1 cellular context compared by ENCODE assay signal in the genomic region with DNA sequence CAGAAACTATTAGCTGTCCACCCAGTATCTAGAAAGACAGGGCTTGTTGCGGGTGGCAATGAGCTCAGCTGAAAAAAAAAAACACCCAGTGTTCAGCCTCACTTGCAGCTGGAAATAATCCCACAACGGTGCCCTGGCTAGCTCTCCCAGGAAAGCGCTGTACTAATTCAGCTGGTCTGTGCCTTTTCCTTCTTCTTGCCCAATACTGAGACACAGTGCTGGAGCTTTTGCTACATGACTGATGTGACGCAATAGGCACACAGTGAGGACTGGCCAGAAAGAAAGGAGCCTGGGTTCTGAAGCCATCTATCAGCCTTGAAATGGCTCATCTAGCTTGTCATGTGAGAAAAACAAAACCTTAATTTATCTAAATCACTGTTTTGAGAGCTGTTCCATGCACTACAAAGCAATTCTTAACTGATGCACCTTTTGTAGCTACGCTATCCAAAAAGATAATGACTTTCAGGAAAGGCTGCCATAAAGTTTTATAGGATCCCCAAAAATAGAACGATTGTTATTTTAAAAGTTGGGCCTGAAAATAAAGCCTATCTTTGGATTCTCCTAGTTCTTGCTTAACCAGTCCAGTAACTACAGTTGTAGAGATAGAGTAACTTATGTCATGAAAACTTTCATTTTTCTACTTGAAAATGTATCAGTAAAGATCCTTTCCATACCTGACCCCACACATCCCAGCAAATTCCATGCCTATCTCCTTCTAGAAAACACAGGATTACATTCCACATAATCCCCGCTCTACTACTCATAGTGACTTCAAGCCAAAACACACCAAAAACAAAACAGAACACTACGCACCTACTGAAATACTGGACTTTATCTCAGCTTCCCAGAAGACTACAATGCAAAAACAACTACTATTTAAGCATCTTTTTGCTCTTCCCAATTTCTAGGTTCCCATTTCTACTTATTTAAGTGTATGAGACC.
TF ChIP-seq lines count a peak whose summit lies in the region.

No MANE protein-coding gene starts in this region.

TF ChIP-seq in HepG2, 621 proteins besides CTCF, POLR2A, EP300 and RAD21 (continued from another document and continues in another):
- no peak for TF ChIP-seq ARID4A (CRISPR knock-in tag; IDR thresholded peaks at IDR 0.05; ENCODE audit: borderline replicate concordance)
- TF ChIP-seq, protein P1, sequence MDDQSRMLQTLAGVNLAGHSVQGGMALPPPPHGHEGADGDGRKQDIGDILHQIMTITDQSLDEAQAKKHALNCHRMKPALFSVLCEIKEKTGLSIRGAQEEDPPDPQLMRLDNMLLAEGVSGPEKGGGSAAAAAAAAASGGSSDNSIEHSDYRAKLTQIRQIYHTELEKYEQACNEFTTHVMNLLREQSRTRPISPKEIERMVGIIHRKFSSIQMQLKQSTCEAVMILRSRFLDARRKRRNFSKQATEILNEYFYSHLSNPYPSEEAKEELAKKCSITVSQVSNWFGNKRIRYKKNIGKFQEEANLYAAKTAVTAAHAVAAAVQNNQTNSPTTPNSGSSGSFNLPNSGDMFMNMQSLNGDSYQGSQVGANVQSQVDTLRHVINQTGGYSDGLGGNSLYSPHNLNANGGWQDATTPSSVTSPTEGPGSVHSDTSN (CRISPR knock-in tag; IDR thresholded peaks at IDR 0.05; ENCODE audit: borderline replicate concordance) = no peak
- TF ChIP-seq AGO2 (optimal IDR thresholded peaks at IDR 0.05; ENCODE audit: low read depth, low read length) = no peak
- no peak for TF ChIP-seq ZNF550 (CRISPR knock-in tag; IDR thresholded peaks at IDR 0.05; ENCODE audit: borderline replicate concordance)
- TF ChIP-seq, protein P2, sequence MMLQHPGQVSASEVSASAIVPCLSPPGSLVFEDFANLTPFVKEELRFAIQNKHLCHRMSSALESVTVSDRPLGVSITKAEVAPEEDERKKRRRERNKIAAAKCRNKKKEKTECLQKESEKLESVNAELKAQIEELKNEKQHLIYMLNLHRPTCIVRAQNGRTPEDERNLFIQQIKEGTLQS (CRISPR knock-in tag; IDR thresholded peaks at IDR 0.05) = peak; percentile 77
- TF ChIP-seq, protein P3, sequence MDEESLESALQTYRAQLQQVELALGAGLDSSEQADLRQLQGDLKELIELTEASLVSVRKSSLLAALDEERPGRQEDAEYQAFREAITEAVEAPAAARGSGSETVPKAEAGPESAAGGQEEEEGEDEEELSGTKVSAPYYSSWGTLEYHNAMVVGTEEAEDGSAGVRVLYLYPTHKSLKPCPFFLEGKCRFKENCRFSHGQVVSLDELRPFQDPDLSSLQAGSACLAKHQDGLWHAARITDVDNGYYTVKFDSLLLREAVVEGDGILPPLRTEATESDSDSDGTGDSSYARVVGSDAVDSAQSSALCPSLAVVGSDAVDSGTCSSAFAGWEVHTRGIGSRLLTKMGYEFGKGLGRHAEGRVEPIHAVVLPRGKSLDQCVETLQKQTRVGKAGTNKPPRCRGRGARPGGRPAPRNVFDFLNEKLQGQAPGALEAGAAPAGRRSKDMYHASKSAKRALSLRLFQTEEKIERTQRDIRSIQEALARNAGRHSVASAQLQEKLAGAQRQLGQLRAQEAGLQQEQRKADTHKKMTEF (CRISPR knock-in tag; IDR thresholded peaks at IDR 0.05) = peak; percentile 28; the same call in 1 of the 2 replicates
- TF ChIP-seq NCOA5 (CRISPR knock-in tag; IDR thresholded peaks at IDR 0.05) = no peak
- TF ChIP-seq ZNF224 (CRISPR knock-in tag; IDR thresholded peaks at IDR 0.05) = no peak
- TF ChIP-seq ZNF670 (CRISPR knock-in tag; IDR thresholded peaks at IDR 0.05; ENCODE audit: borderline replicate concordance) = no peak
- TF ChIP-seq ZNF652 (CRISPR knock-in tag; IDR thresholded peaks at IDR 0.05; ENCODE audit: borderline replicate concordance, low read depth) = no peak
- TF ChIP-seq, protein P4, sequence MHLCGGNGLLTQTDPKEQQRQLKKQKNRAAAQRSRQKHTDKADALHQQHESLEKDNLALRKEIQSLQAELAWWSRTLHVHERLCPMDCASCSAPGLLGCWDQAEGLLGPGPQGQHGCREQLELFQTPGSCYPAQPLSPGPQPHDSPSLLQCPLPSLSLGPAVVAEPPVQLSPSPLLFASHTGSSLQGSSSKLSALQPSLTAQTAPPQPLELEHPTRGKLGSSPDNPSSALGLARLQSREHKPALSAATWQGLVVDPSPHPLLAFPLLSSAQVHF (CRISPR knock-in tag; IDR thresholded peaks at IDR 0.05) = no peak
- TF ChIP-seq DDIT3 (CRISPR knock-in tag; IDR thresholded peaks at IDR 0.05) = no peak
- TF ChIP-seq ZNF441 (CRISPR knock-in tag; IDR thresholded peaks at IDR 0.05; ENCODE audit: borderline replicate concordance) = no peak
- no peak for TF ChIP-seq MED8 (CRISPR knock-in tag; IDR thresholded peaks at IDR 0.05; ENCODE audit: insufficient replicate concordance)
- TF ChIP-seq KLF16 (CRISPR knock-in tag; IDR thresholded peaks at IDR 0.05) = peak in 1 of 2 experiments; percentile 19; a peak in 1 of 4 replicates
- no peak for TF ChIP-seq POLR2G (IDR thresholded peaks at IDR 0.05; ENCODE audit: low read depth, low read length)
- 0 out of 2 replicates have a peak, but pooled peaks have one; percentile 29 for TF ChIP-seq ELF1 (CRISPR knock-in tag; IDR thresholded peaks at IDR 0.05)
- TF ChIP-seq, protein P5, sequence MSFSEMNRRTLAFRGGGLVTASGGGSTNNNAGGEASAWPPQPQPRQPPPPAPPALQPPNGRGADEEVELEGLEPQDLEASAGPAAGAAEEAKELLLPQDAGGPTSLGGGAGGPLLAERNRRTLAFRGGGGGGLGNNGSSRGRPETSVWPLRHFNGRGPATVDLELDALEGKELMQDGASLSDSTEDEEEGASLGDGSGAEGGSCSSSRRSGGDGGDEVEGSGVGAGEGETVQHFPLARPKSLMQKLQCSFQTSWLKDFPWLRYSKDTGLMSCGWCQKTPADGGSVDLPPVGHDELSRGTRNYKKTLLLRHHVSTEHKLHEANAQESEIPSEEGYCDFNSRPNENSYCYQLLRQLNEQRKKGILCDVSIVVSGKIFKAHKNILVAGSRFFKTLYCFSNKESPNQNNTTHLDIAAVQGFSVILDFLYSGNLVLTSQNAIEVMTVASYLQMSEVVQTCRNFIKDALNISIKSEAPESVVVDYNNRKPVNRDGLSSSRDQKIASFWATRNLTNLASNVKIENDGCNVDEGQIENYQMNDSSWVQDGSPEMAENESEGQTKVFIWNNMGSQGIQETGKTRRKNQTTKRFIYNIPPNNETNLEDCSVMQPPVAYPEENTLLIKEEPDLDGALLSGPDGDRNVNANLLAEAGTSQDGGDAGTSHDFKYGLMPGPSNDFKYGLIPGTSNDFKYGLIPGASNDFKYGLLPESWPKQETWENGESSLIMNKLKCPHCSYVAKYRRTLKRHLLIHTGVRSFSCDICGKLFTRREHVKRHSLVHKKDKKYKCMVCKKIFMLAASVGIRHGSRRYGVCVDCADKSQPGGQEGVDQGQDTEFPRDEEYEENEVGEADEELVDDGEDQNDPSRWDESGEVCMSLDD (CRISPR knock-in tag; IDR thresholded peaks at IDR 0.05; ENCODE audit: borderline replicate concordance) = no peak
- TF ChIP-seq NKX3-1 (CRISPR knock-in tag; IDR thresholded peaks at IDR 0.05) = no peak
- TF ChIP-seq ZNF674 (CRISPR knock-in tag; IDR thresholded peaks at IDR 0.05; ENCODE audit: low read depth) = no peak
- TF ChIP-seq ZFYVE20 (CRISPR knock-in tag; IDR thresholded peaks at IDR 0.05; ENCODE audit: borderline replicate concordance, low read depth) = no peak
- TF ChIP-seq KLF6 (CRISPR knock-in tag; IDR thresholded peaks at IDR 0.05) = no peak
- TF ChIP-seq IKZF4 (CRISPR knock-in tag; IDR thresholded peaks at IDR 0.05; ENCODE audit: borderline replicate concordance, low read depth, not compliant biosample characterization) = no peak
- no peak for TF ChIP-seq NCOR1 (IDR thresholded peaks at IDR 0.05; ENCODE audit: borderline replicate concordance, low read length)
- TF ChIP-seq ZNF574 (CRISPR knock-in tag; IDR thresholded peaks at IDR 0.05) = 0 out of 2 replicates have a peak, but pooled peaks have one; percentile 17
- no peak for TF ChIP-seq ZNF749 (CRISPR knock-in tag; IDR thresholded peaks at IDR 0.05; ENCODE audit: borderline replicate concordance)
- no peak for TF ChIP-seq GLI4 (CRISPR knock-in tag; IDR thresholded peaks at IDR 0.05; ENCODE audit: borderline replicate concordance)
- TF ChIP-seq SIX4 (CRISPR knock-in tag; IDR thresholded peaks at IDR 0.05) = no peak
- TF ChIP-seq RBM39 (IDR thresholded peaks at IDR 0.05; ENCODE audit: low read depth, low read length, poor library complexity, severe bottlenecking) = no peak
- no peak for TF ChIP-seq ZNF629 (CRISPR knock-in tag; conservative IDR thresholded peaks at IDR 0.05)
- TF ChIP-seq MAFK (conservative IDR thresholded peaks at IDR 0.05 in 1 of 2, IDR thresholded peaks at IDR 0.05 in 1 of 2; ENCODE audit: low read length in 2 of 2) = no peak
- no peak for TF ChIP-seq MAFG (CRISPR knock-in tag; IDR thresholded peaks at IDR 0.05)
- no peak for TF ChIP-seq SIN3B (IDR thresholded peaks at IDR 0.05; ENCODE audit: low read length)
- TF ChIP-seq ZNF782 (CRISPR knock-in tag; IDR thresholded peaks at IDR 0.05; ENCODE audit: borderline replicate concordance) = no peak
- 0 out of 2 replicates have a peak, but pooled peaks have one; percentile 59 for TF ChIP-seq RBAK (CRISPR knock-in tag; IDR thresholded peaks at IDR 0.05)
- no peak for TF ChIP-seq ZNF207 (IDR thresholded peaks at IDR 0.05; ENCODE audit: borderline replicate concordance)
- no peak for TF ChIP-seq PAF1 (CRISPR knock-in tag; IDR thresholded peaks at IDR 0.05)
- TF ChIP-seq ZNF713 (CRISPR knock-in tag; IDR thresholded peaks at IDR 0.05) = no peak
- peak; percentile 65 for TF ChIP-seq ZNF12 (CRISPR knock-in tag; IDR thresholded peaks at IDR 0.05)
- TF ChIP-seq ZNF720 (CRISPR knock-in tag; IDR thresholded peaks at IDR 0.05) = no peak
- no peak for TF ChIP-seq ZNF724P (CRISPR knock-in tag; IDR thresholded peaks at IDR 0.05; ENCODE audit: borderline replicate concordance)
- no peak for TF ChIP-seq KLF9 (CRISPR knock-in tag; IDR thresholded peaks at IDR 0.05; ENCODE audit: low read depth)
- TF ChIP-seq ZNF225 (CRISPR knock-in tag; IDR thresholded peaks at IDR 0.05) = no peak
- no peak for TF ChIP-seq DRAP1 (CRISPR knock-in tag; IDR thresholded peaks at IDR 0.05)
- no peak for TF ChIP-seq ZNF788 (CRISPR knock-in tag; IDR thresholded peaks at IDR 0.05; ENCODE audit: borderline replicate concordance)
- TF ChIP-seq ASH2L (IDR thresholded peaks at IDR 0.05; ENCODE audit: insufficient read length, low read depth, low read length) = no peak
- TF ChIP-seq, protein P6, sequence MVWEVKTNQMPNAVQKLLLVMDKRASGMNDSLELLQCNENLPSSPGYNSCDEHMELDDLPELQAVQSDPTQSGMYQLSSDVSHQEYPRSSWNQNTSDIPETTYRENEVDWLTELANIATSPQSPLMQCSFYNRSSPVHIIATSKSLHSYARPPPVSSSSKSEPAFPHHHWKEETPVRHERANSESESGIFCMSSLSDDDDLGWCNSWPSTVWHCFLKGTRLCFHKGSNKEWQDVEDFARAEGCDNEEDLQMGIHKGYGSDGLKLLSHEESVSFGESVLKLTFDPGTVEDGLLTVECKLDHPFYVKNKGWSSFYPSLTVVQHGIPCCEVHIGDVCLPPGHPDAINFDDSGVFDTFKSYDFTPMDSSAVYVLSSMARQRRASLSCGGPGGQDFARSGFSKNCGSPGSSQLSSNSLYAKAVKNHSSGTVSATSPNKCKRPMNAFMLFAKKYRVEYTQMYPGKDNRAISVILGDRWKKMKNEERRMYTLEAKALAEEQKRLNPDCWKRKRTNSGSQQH (CRISPR knock-in tag; IDR thresholded peaks at IDR 0.05; ENCODE audit: low read depth) = no peak
- no peak for TF ChIP-seq ZIK1 (CRISPR knock-in tag; IDR thresholded peaks at IDR 0.05; ENCODE audit: borderline replicate concordance, low read depth)
